16 cellular contexts compared by ENCODE assay signal in the genomic region with DNA sequence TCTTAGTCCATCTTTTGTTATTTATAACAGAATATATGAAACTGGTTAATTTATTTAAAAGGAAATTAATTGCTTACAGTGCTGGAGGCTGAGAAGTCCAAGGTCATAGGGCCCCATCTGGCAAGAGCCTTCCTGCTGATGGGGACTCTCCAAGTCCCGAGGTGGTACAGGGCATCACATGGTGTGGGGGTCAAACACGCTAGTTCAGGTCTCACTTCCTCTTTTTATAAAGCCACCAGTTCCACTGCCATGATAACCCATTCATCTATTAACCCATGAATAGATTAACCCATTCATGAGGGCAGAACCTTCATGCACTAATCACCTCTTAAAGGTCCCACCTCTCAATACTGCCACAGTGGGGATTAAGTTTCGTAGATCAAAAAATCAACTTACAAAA.
DNase-seq lines count a peak whose midpoint lies in the region; ATAC-seq, FAIRE-seq and TF ChIP-seq lines count a peak whose summit lies in the region.
"Had no signal": no experiment of that assay in that cellular context is flagged by ENCODE, and none has a peak within 500 bp of the region (broad histone marks: within the 10 kb centered on the region; RNA-seq: fewer than 3 reads in every experiment).

No MANE protein-coding gene starts in this region.

- DNase-seq in MV-4-11 (lab: John Stamatoyannopoulos, UW), result peak; percentile 46
- DNase-seq in D721Med (ENCODE audit: insufficient read length, low spot score), result no peak
- no peak for DNase-seq in AG08396 (ENCODE audit: low spot score)
- DNase-seq in GM10266 (ENCODE audit: extremely low spot score), result no peak
- DNase-seq: activated CD4-positive, CD25-positive, alpha-beta regulatory T cell treated with anti-CD3 and anti-CD28 coated beads, Interleukin-2, amount 50 U/mL, for 72 hours; activated T-cell treated with anti-CD3 and anti-CD28 coated beads, Interleukin-2, amount 50 U/mL, for 24 hours; DMS 273 treated with DMSO at 0.1 percent for 48 hours; gastrocnemius medialis; NCI-H526 treated with DMSO at 0.1 percent for 48 hours; stimulated activated CD4-positive, alpha-beta T cell treated with anti-CD3 and anti-CD28 coated beads, Interleukin-2, amount 100 ng/mL, for 24 hours; trophoblast cell had no signal

- ATAC-seq in GM18858 (IDR thresholded peaks at IDR 0.05; ENCODE audit: unreplicated experiment), result peak; percentile 78
- ATAC-seq in GM21447 (IDR thresholded peaks at IDR 0.05; ENCODE audit: unreplicated experiment), result peak; percentile 66
- peak; percentile 94 for ATAC-seq in HG03097 (IDR thresholded peaks at IDR 0.05; ENCODE audit: low FRiP score, unreplicated experiment)
- ATAC-seq in HG03025 (IDR thresholded peaks at IDR 0.05; ENCODE audit: low FRiP score, unreplicated experiment), result no peak
- ATAC-seq: gastrocnemius medialis had no signal

- TF ChIP-seq CTCF in D721Med (IDR thresholded peaks at IDR 0.05; ENCODE audit: insufficient read depth, missing control alignments) (no peak), GM10266 (IDR thresholded peaks at IDR 0.05; ENCODE audit: control insufficient read depth, insufficient read depth, low read depth, missing control alignments) (no peak)

- no peak for FAIRE-seq in D721Med (lab: Jason Lieb, UNC)
- FAIRE-seq: endometrium had no signal
